24 cellular contexts compared by ENCODE assay signal in genomic region chr1:78641558-78641957, GRCh38.
"Had no signal": no experiment of that assay in that cellular context is flagged by ENCODE, and none has a peak within 500 bp of the region (broad histone marks: within the 10 kb centered on the region; RNA-seq: fewer than 3 reads in every experiment).

No MANE protein-coding gene starts in this region.

- ATAC-seq: activated CD4-positive, alpha-beta T cell treated with anti-CD3 and anti-CD28 coated beads for 36 hours; body of pancreas; Panc1; Right ventricle myocardium inferior; T-cell had no signal

- H3K4me1 ChIP-seq: ascending aorta, body of pancreas had no signal

- H3K9me3 ChIP-seq: body of pancreas had no signal

- H3K27me3 ChIP-seq: ascending aorta, body of pancreas had no signal

- H3K4me3 ChIP-seq: ascending aorta, body of pancreas, SK-N-MC had no signal

- DNase-seq: activated CD4-positive, alpha-beta memory T cell treated with anti-CD3 and anti-CD28 coated beads, Interleukin-2, amount 10 ng/mL, durations not matched to agents 7 days and 5 days; activated CD4-positive, alpha-beta T cell treated with anti-CD3 and anti-CD28 coated beads for 36 hours; activated CD4-positive, alpha-beta T cell treated with anti-CD3 and anti-CD28 coated beads, Interleukin-2, amount 50 U/mL, for 1 hour; activated CD8-positive, alpha-beta memory T cell treated with anti-CD3 and anti-CD28 coated beads, Interleukin-2, amount 50 U/mL, for 4 hours; activated naive CD4-positive, alpha-beta T cell treated with anti-CD3 and anti-CD28 coated beads, Interleukin-2, amount 50 U/mL, for 16 hours; activated T-cell treated with anti-CD3 and anti-CD28 coated beads, Interleukin-2, amount 50 U/mL, for 1 hour; amniotic stem cell; body of pancreas; NCI-H1092; NCI-H1417; NCI-H1930; NCI-H2171; NCI-H2227 treated with DMSO at 0.1 percent for 48 hours; NCI-H446 treated with DMSO at 0.1 percent for 48 hours; NCI-H524 treated with DMSO at 0.1 percent for 48 hours; NCI-H748 treated with DMSO at 0.1 percent for 48 hours; OCI-M1; RPMI8226; T-cell had no signal

- H3K27ac ChIP-seq: ascending aorta, body of pancreas, SK-N-MC, VCaP had no signal

- H3K36me3 ChIP-seq: ascending aorta had no signal
